Comparison of ENCODE assay signal across 25 cellular contexts in the genomic region with DNA sequence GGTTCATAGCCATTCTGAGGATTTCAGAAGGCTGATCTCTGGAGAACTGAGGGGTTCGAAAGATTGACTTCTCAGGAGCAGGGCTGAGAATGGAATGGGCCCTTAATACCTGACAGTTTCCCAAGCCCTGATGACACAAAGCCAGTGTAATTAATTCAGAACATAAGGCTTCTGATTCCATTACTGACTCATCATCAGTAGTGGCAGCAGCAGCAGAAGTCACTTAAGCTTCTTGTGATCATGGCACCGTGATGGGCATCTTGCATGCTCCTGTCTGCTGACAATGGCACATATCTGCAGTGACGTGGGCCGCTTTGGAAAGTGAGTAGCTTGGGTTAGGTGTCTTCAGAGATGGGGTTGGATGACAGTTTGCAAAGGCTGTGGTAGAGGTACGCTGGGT. TPM values are rescaled to one million over a fixed set of nuclear protein-coding genes. Genes with fewer than 3 reads are reported as not detected.
DNase-seq lines count a peak whose midpoint lies in the region; ATAC-seq, FAIRE-seq and TF ChIP-seq lines count a peak whose summit lies in the region.
"Had no signal": no experiment of that assay in that cellular context is flagged by ENCODE, and none has a peak within 500 bp of the region (broad histone marks: within the 10 kb centered on the region; RNA-seq: fewer than 3 reads in every experiment).

No MANE protein-coding gene starts in this region.

- H3K9me3 ChIP-seq in HepG2 (ENCODE audit: low read length) (no peaks in the 10 kb centered on the region), right lobe of liver (no peaks in the 10 kb centered on the region), esophagus muscularis mucosa (no peaks in the 10 kb centered on the region), upper lobe of right lung (no peaks in the 10 kb centered on the region)
- H3K9me3 ChIP-seq: A549, BE2C had no signal

- TF ChIP-seq RAD21 in HepG2 (CRISPR knock-in tag; IDR thresholded peaks at IDR 0.05): no peak

- H3K27ac ChIP-seq in HepG2 (ENCODE audit: extremely low read length, insufficient read depth, low read length): no peak overlapping the region
- no peak overlapping the region for H3K27ac ChIP-seq in right lobe of liver
- H3K27ac ChIP-seq in esophagus muscularis mucosa (replicated peaks in 1 of 4): no peak overlapping the region
- no peak overlapping the region for H3K27ac ChIP-seq in upper lobe of right lung
- H3K27ac ChIP-seq: A549; BLaER1 treated with 17β-estradiol and CSF1 and Interleukin-3, amounts not matched to agents 10 nM and 100 nM had no signal

- intact Hi-C loops in HepG2 (cut with micrococcal nuclease; ENCODE audit: unreplicated experiment) (no loop called here), right lobe of liver (cut with DNase I) (no loop called here), esophagus muscularis mucosa (cut with DNase I) (no loop called here), upper lobe of right lung (cut with DNase I) (no loop called here)

- DNase-seq in HepG2 (ENCODE audit: low spot score) (no peak), right lobe of liver (no peak), esophagus muscularis mucosa (ENCODE audit: extremely low spot score) (peak; percentile 60), kidney tubule cell (ENCODE audit: low spot score) (peak; percentile 28), dedifferentiated amniotic fluid mesenchymal stem cell (ENCODE audit: extremely low spot score) (no peak), upper lobe of right lung (no peak)
- no peak for DNase-seq in stimulated activated naive CD4-positive, alpha-beta T cell (lab: John Stamatoyannopoulos, UW)
- DNase-seq: 8988T; ACHN; AML-193; BE2C; CD4-positive, alpha-beta T cell; CD8-positive, alpha-beta memory T cell; DMS 273 treated with DMSO at 0.1 percent for 48 hours; DMS79; EL; GDM1; GOT3; H7; HCEC 1CT had no signal

- in situ Hi-C loops in HepG2 (cut with HindIII; ENCODE audit: extremely low pct_ligation_motif_present, low pct_unique_long_range_greater_than_20kb): no loop called here

- no peaks in the 10 kb centered on the region for H3K4me1 ChIP-seq in HepG2 (ENCODE audit: insufficient read depth, low read length)
- H3K4me1 ChIP-seq in right lobe of liver: peaks cover 0 to 6% (median 0%) of the 10 kb centered on the region in 4 donors
- H3K4me1 ChIP-seq in esophagus muscularis mucosa: peaks cover 0 to 16% (median 4%) of the 10 kb centered on the region in 4 donors
- H3K4me1 ChIP-seq in upper lobe of right lung: peaks cover 27% of the 10 kb centered on the region
- H3K4me1 ChIP-seq: BE2C had no signal

- 0% methylated on average over 3 of the region's 5 CpGs for WGBS in HepG2 (ENCODE audit: low lambda C conversion rate)
- WGBS in right lobe of liver (ENCODE audit: insufficient coverage, low coverage, low lambda C conversion rate, missing lambda C conversion rate): 81% methylated on average over 3 of the region's 5 CpGs
- WGBS in esophagus muscularis mucosa: 86% methylated on average over 5 of the region's 5 CpGs

- TF ChIP-seq POLR2A in HepG2 (IDR thresholded peaks at IDR 0.05; ENCODE audit: insufficient read depth in 1 of 2, low read depth in 2 of 2, low read length in 2 of 2) (no peak), right lobe of liver (IDR thresholded peaks at IDR 0.05) (no peak), esophagus muscularis mucosa (IDR thresholded peaks at IDR 0.05; ENCODE audit: low read depth) (no peak)

- no peaks in the 10 kb centered on the region for H4K20me1 ChIP-seq in HepG2 (ENCODE audit: insufficient read depth, low read length)
- H4K20me1 ChIP-seq: BLaER1 treated with 17β-estradiol and CSF1 and Interleukin-3, amounts not matched to agents 10 nM and 100 nM had no signal

- TF ChIP-seq EP300 in HepG2 (IDR thresholded peaks at IDR 0.05; ENCODE audit: low read depth in 2 of 2, low read length in 2 of 2) (no peak), HepG2 (CRISPR knock-in tag; IDR thresholded peaks at IDR 0.05; ENCODE audit: borderline replicate concordance) (no peak), esophagus muscularis mucosa (IDR thresholded peaks at IDR 0.05) (no peak)

- H3K27me3 ChIP-seq in HepG2 (ENCODE audit: control insufficient read depth in 1 of 2, insufficient read depth in 2 of 2, low read length in 2 of 2) (peaks cover 2 to 10% of the 10 kb centered on the region in 2 experiments; a peak in 3 of 5 replicates), right lobe of liver (no peaks in the 10 kb centered on the region), esophagus muscularis mucosa (no peaks in the 10 kb centered on the region), upper lobe of right lung (no peaks in the 10 kb centered on the region)
- H3K27me3 ChIP-seq: BLaER1 treated with 17β-estradiol and CSF1 and Interleukin-3, amounts not matched to agents 10 nM and 100 nM had no signal

- POLR2A ChIA-PET in HepG2 (lab: Yijun Ruan, JAX): no interaction called here

- H3K4me2 ChIP-seq in HepG2 (ENCODE audit: low read depth, low read length): no peak overlapping the region
- H3K4me2 ChIP-seq: A549 had no signal

- no peak overlapping the region for H3K4me3 ChIP-seq in HepG2 (replicated peaks in 1 of 3; ENCODE audit: insufficient read depth in 1 of 3, low read depth in 2 of 3, low read length in 3 of 3)
- H3K4me3 ChIP-seq in right lobe of liver: no peak overlapping the region
- H3K4me3 ChIP-seq in esophagus muscularis mucosa: no peak overlapping the region
- no peak overlapping the region for H3K4me3 ChIP-seq in upper lobe of right lung
- H3K4me3 ChIP-seq: A549; BLaER1 treated with 17β-estradiol and CSF1 and Interleukin-3, amounts not matched to agents 10 nM and 100 nM; GM12878 had no signal

- TF ChIP-seq CTCF in HepG2 (CRISPR knock-in tag; IDR thresholded peaks at IDR 0.05) (no peak), right lobe of liver (IDR thresholded peaks at IDR 0.05) (no peak), esophagus muscularis mucosa (IDR thresholded peaks at IDR 0.05) (no peak), upper lobe of right lung (IDR thresholded peaks at IDR 0.05) (no peak)

- H3K79me2 ChIP-seq in HepG2 (ENCODE audit: insufficient read depth, low read length): no peaks in the 10 kb centered on the region

- no peaks in the 10 kb centered on the region for H3K36me3 ChIP-seq in HepG2 (replicated peaks in 1 of 2; ENCODE audit: control insufficient read depth in 1 of 2, insufficient read depth in 2 of 2, low read length in 2 of 2)
- no peaks in the 10 kb centered on the region for H3K36me3 ChIP-seq in right lobe of liver
- H3K36me3 ChIP-seq in esophagus muscularis mucosa: no peaks in the 10 kb centered on the region
- no peaks in the 10 kb centered on the region for H3K36me3 ChIP-seq in upper lobe of right lung
- H3K36me3 ChIP-seq: BE2C; BLaER1 treated with 17β-estradiol and CSF1 and Interleukin-3, amounts not matched to agents 10 nM and 100 nM had no signal

- no peak overlapping the region for H3K9ac ChIP-seq in HepG2 (ENCODE audit: insufficient read depth, low read depth, low read length)
- H3K9ac ChIP-seq: BLaER1 treated with 17β-estradiol and CSF1 and Interleukin-3, amounts not matched to agents 10 nM and 100 nM had no signal

- FAIRE-seq in HepG2 (lab: Jason Lieb, UNC): no peak
- FAIRE-seq: A549, D721Med, GM12878 had no signal

- no TSS peak for BruUV-seq in HepG2 (replicated peaks; lab: Mats Ljungman, UMichigan)

- H2AFZ ChIP-seq in HepG2 (ENCODE audit: low read length): no peak overlapping the region

- ATAC-seq in HepG2: no peak
- ATAC-seq in right lobe of liver: no peak
- no peak for ATAC-seq in upper lobe of right lung
- ATAC-seq: A549, GM12878 had no signal

- CTCF ChIA-PET in HepG2 (lab: Yijun Ruan, JAX; ENCODE audit: low intra/inter-chr PET ratio, low total read pairs): no interaction called here

RNA-seq across cellular contexts. Expression of a gene that starts 38.2 kb away (rescaled TPM):
- total RNA-seq in HepG2 (2016; rRNA removed; fragmentation: Illumina TruSeq; extraction: Trizol): not detected in 2 replicates
- total RNA-seq in HepG2 (2016; cell fraction: cytosol; rRNA removed; fragmentation: Illumina TruSeq; extraction: Trizol; ENCODE audit: low read depth): not detected in 2 replicates
- total RNA-seq in HepG2 (2016; cell fraction: insoluble cytoplasmic fraction; rRNA removed; fragmentation: Illumina TruSeq; extraction: Trizol): not detected in 2 replicates
- total RNA-seq in HepG2 (2016; cell fraction: membrane; rRNA removed; fragmentation: Illumina TruSeq; extraction: Trizol): not detected in 2 replicates
- not detected in 2 replicates for total RNA-seq in HepG2 (2016; cell fraction: nucleus; rRNA removed; fragmentation: Illumina TruSeq; extraction: Trizol)
- not detected in 2 replicates for polyA plus RNA-seq in HepG2 (2011; rRNA removed)
- polyA plus RNA-seq in HepG2 (2011; cell fraction: cytosol; rRNA removed): not detected in 2 replicates
- not detected in 2 replicates for polyA plus RNA-seq in HepG2 (2011; cell fraction: nucleus; rRNA removed)
- not detected in 2 replicates for polyA plus RNA-seq in HepG2 (2012)
- not detected in 2 replicates for polyA plus RNA-seq in HepG2 (2016; cell fraction: cytosol; fragmentation: Illumina TruSeq; extraction: Trizol; ENCODE audit: low read depth)
- not detected in 2 replicates for polyA plus RNA-seq in HepG2 (2016; cell fraction: insoluble cytoplasmic fraction; fragmentation: Illumina TruSeq; extraction: Trizol; ENCODE audit: low read depth)
- polyA plus RNA-seq in HepG2 (2016; cell fraction: membrane; fragmentation: Illumina TruSeq; extraction: Trizol; ENCODE audit: low read depth): not detected in 2 replicates
- not detected in 2 replicates for polyA plus RNA-seq in HepG2 (2016; cell fraction: nucleus; fragmentation: Illumina TruSeq; extraction: Trizol; ENCODE audit: insufficient read depth, low read depth)
- 0.26 TPM in 1 of 2 replicates, not detected in the other for polyA minus RNA-seq in HepG2 (2011; rRNA and poly(A)+ RNA removed; ENCODE audit: low replicate concordance)
- polyA minus RNA-seq in HepG2 (2011; cell fraction: cytosol; rRNA and poly(A)+ RNA removed): not detected in 2 replicates
- polyA minus RNA-seq in HepG2 (2011; cell fraction: nucleus; rRNA and poly(A)+ RNA removed): not detected in 2 replicates
- total RNA-seq in right lobe of liver: not detected
- not detected for total RNA-seq in esophagus muscularis mucosa
- not detected for total RNA-seq in upper lobe of right lung
- total RNA-seq: CD4-positive, alpha-beta T cell; CD8-positive, alpha-beta memory T cell; GM12878 had no signal
- polyA plus RNA-seq: CD14-positive monocyte; CD8-positive, alpha-beta memory T cell; GM12878 had no signal

RNA-seq across cellular contexts. Expression of a gene that starts 54.8 kb away (rescaled TPM):
- 0.13 TPM in 1 of 2 replicates, not detected in the other for total RNA-seq in HepG2 (2016; rRNA removed; fragmentation: Illumina TruSeq; extraction: Trizol)
- total RNA-seq in HepG2 (2016; cell fraction: cytosol; rRNA removed; fragmentation: Illumina TruSeq; extraction: Trizol; ENCODE audit: low read depth): 0.71 TPM in 1 of 2 replicates, not detected in the other
- total RNA-seq in HepG2 (2016; cell fraction: insoluble cytoplasmic fraction; rRNA removed; fragmentation: Illumina TruSeq; extraction: Trizol): 0.09 and 0.35 TPM in 2 replicates
- total RNA-seq in HepG2 (2016; cell fraction: membrane; rRNA removed; fragmentation: Illumina TruSeq; extraction: Trizol): 0.03 TPM in 1 of 2 replicates, not detected in the other
- total RNA-seq in HepG2 (2016; cell fraction: nucleus; rRNA removed; fragmentation: Illumina TruSeq; extraction: Trizol): 0.50 and 0.59 TPM in 2 replicates
- polyA plus RNA-seq in HepG2 (2011; rRNA removed): 0.61 and 0.76 TPM in 2 replicates
- 0.09 and 0.10 TPM in 2 replicates for polyA plus RNA-seq in HepG2 (2011; cell fraction: cytosol; rRNA removed)
- 0.05 TPM in 1 of 2 replicates, not detected in the other for polyA plus RNA-seq in HepG2 (2011; cell fraction: nucleus; rRNA removed)
- polyA plus RNA-seq in HepG2 (2012): 0.17 and 0.28 TPM in 2 replicates
- 0.01 TPM in 1 of 2 replicates, not detected in the other for polyA plus RNA-seq in HepG2 (2016; cell fraction: cytosol; fragmentation: Illumina TruSeq; extraction: Trizol; ENCODE audit: low read depth)
- polyA plus RNA-seq in HepG2 (2016; cell fraction: insoluble cytoplasmic fraction; fragmentation: Illumina TruSeq; extraction: Trizol; ENCODE audit: low read depth): 0.05 TPM in 1 of 2 replicates, not detected in the other
- polyA plus RNA-seq in HepG2 (2016; cell fraction: membrane; fragmentation: Illumina TruSeq; extraction: Trizol; ENCODE audit: low read depth): 0.28 TPM in 1 of 2 replicates, not detected in the other
- polyA plus RNA-seq in HepG2 (2016; cell fraction: nucleus; fragmentation: Illumina TruSeq; extraction: Trizol; ENCODE audit: insufficient read depth, low read depth): 0.10 TPM in 1 of 2 replicates, not detected in the other
- polyA minus RNA-seq in HepG2 (2011; rRNA and poly(A)+ RNA removed; ENCODE audit: low replicate concordance): 1.2 and 101 TPM in 2 replicates
- not detected in 2 replicates for polyA minus RNA-seq in HepG2 (2011; cell fraction: cytosol; rRNA and poly(A)+ RNA removed)
- polyA minus RNA-seq in HepG2 (2011; cell fraction: nucleus; rRNA and poly(A)+ RNA removed): 0.64 and 1.1 TPM in 2 replicates
- 10 to 100 TPM in 4 of 6 experiments, 1 to 10 TPM in 2; 3.1 to 25.0 (median 14.5) TPM for total RNA-seq in right lobe of liver
- 100 to 1,000 TPM in 1 of 4 donors, 10 to 100 TPM in 3; 42.8 to 425 (median 63.0) TPM for total RNA-seq in esophagus muscularis mucosa
- 286 TPM for total RNA-seq in upper lobe of right lung

Comparison
In these comparisons a context has a peak if more than half of its experiments do, and no peak if none do; other contexts are left out.
1. DNase-seq: peak in esophagus muscularis mucosa (single experiment) and kidney tubule cell (single experiment); none in HepG2 (single experiment), right lobe of liver (0 of 3), dedifferentiated amniotic fluid mesenchymal stem cell (single experiment), upper lobe of right lung (single experiment) and stimulated activated naive CD4-positive, alpha-beta T cell (0 of 6).